17 cellular contexts compared by ENCODE assay signal in the genomic region with DNA sequence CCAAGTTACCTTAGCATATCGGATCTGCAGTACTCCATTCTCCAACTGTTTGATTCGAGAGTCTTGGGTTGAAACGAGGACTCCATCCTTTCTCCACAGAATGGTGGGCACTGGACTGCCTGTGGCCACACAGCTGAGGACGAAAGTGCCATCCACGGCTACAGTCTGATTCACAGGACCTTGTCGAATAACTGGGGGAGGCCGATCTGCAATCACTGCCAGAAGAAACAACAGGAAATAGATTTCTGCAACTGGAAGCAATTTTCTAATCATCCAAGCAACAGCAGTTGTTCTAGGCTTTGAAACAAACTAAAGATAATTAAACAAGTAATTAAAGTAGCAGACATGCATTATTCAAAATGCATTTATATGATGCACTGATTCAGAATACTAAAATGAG.
"Had no signal": no experiment of that assay in that cellular context is flagged by ENCODE, and none has a peak within 500 bp of the region (broad histone marks: within the 10 kb centered on the region; RNA-seq: fewer than 3 reads in every experiment).

No MANE protein-coding gene starts in this region.

- H3K36me3 ChIP-seq: breast epithelium, ovary, upper lobe of left lung had no signal

- H3K4me2 ChIP-seq: hepatocyte, neural progenitor cell had no signal

- H3K27me3 ChIP-seq: breast epithelium, esophagus squamous epithelium, hepatocyte, neural progenitor cell, ovary, sigmoid colon, suprapubic skin, upper lobe of left lung had no signal

- H3K4me1 Mint-ChIP-seq: activated naive CD4-positive, alpha-beta T cell treated with anti-CD3 and anti-CD28 coated beads, Interleukin-2, amount 50 U/mL, for 24 hours; neural progenitor cell had no signal

- H3K9me3 Mint-ChIP-seq: T-helper 1 cell treated with Interleukin-12 subunit alpha and Interleukin-12 subunit beta and Interleukin-4 antibody, amounts not matched to agents 30 μg/mL and 1 μg/mL, for 36 hours had no signal

- H3K4me1 ChIP-seq: breast epithelium, neural progenitor cell, sigmoid colon, upper lobe of left lung had no signal

- DNase-seq: activated CD4-positive, alpha-beta T cell treated with anti-CD3 and anti-CD28 coated beads, Interleukin-2, amount 50 U/mL, for 4 hours; activated T-cell treated with anti-CD3 and anti-CD28 coated beads, Interleukin-2, amount 50 U/mL, for 1 hour; esophagus squamous epithelium; kidney glomerular epithelial cell; ovary; sigmoid colon; stimulated activated CD4-positive, alpha-beta T cell treated with anti-CD3 and anti-CD28 coated beads, Interleukin-12 subunit alpha, Interleukin-12 subunit beta, amount 100 ng/mL, for 4 hours; stimulated activated naive CD4-positive, alpha-beta T cell treated with Interleukin-2 at 50 U/mL for 16 hours; upper lobe of left lung had no signal

- H3K4me3 ChIP-seq: breast epithelium, esophagus squamous epithelium, hepatocyte, neural progenitor cell, ovary, sigmoid colon, suprapubic skin, upper lobe of left lung had no signal

- FAIRE-seq: frontal cortex, TTC549 had no signal

- H3K27ac ChIP-seq: breast epithelium, esophagus squamous epithelium, hepatocyte, neural progenitor cell, ovary, sigmoid colon, suprapubic skin, upper lobe of left lung had no signal

- H3K9me3 ChIP-seq: breast epithelium, esophagus squamous epithelium, ovary, sigmoid colon, suprapubic skin, upper lobe of left lung had no signal

- H3K27me3 Mint-ChIP-seq: activated naive CD4-positive, alpha-beta T cell treated with anti-CD3 and anti-CD28 coated beads, Interleukin-2, amount 50 U/mL, for 24 hours had no signal

- H2AFZ ChIP-seq: hepatocyte, neural progenitor cell had no signal

- H3K9ac ChIP-seq: neural progenitor cell had no signal

- H3K27ac Mint-ChIP-seq: activated naive CD4-positive, alpha-beta T cell treated with anti-CD3 and anti-CD28 coated beads, Interleukin-2, amount 50 U/mL, for 24 hours; neural progenitor cell; T-helper 1 cell treated with Interleukin-12 subunit alpha and Interleukin-12 subunit beta and Interleukin-4 antibody, amounts not matched to agents 30 μg/mL and 1 μg/mL, for 36 hours had no signal

- H3K79me2 ChIP-seq: hepatocyte had no signal

- H3K36me3 Mint-ChIP-seq: activated naive CD4-positive, alpha-beta T cell treated with anti-CD3 and anti-CD28 coated beads, Interleukin-2, amount 50 U/mL, for 24 hours had no signal

- H3K4me3 Mint-ChIP-seq: activated naive CD4-positive, alpha-beta T cell treated with anti-CD3 and anti-CD28 coated beads, Interleukin-2, amount 50 U/mL, for 24 hours; neural progenitor cell; T-helper 1 cell treated with Interleukin-12 subunit alpha and Interleukin-12 subunit beta and Interleukin-4 antibody, amounts not matched to agents 30 μg/mL and 1 μg/mL, for 36 hours had no signal
